Comparison of ENCODE assay signal across 13 cellular contexts in genomic region chr7:24939406-24939805, GRCh38.
"Had no signal": no experiment of that assay in that cellular context is flagged by ENCODE, and none has a peak within 500 bp of the region (broad histone marks: within the 10 kb centered on the region; RNA-seq: fewer than 3 reads in every experiment).

No MANE protein-coding gene starts in this region.

- H3K4me3 ChIP-seq: heart left ventricle, psoas muscle, right lobe of liver, smooth muscle cell had no signal

- H3K27ac ChIP-seq: brain microvascular endothelial cell, psoas muscle, right lobe of liver had no signal

- H3K9me3 ChIP-seq: heart left ventricle, psoas muscle, right lobe of liver had no signal

- ATAC-seq: activated T-helper 17 cell treated with anti-CD3 and anti-CD28 coated beads, Interleukin-2, amount 50 U/mL, for 72 hours; effector memory CD8-positive, alpha-beta T cell; heart left ventricle; psoas muscle; right lobe of liver had no signal

- H3K27me3 ChIP-seq: brain microvascular endothelial cell, heart left ventricle, right lobe of liver had no signal

- H3K9me3 Mint-ChIP-seq: central memory CD8-positive, alpha-beta T cell; effector memory CD8-positive, alpha-beta T cell had no signal

- H3K27ac Mint-ChIP-seq: effector memory CD8-positive, alpha-beta T cell; stimulated activated naive CD8-positive, alpha-beta T cell treated with anti-CD3 and anti-CD28 coated beads, Interleukin-15, Interleukin-2, amounts not matched to agents 100 ng/mL and 50 ng/mL, for 24 hours; type B pancreatic cell had no signal

- H3K27me3 Mint-ChIP-seq: activated T-helper 17 cell treated with anti-CD3 and anti-CD28 coated beads, Interleukin-2, amount 50 U/mL, for 72 hours; central memory CD8-positive, alpha-beta T cell; effector memory CD8-positive, alpha-beta T cell; stimulated activated naive CD8-positive, alpha-beta T cell treated with anti-CD3 and anti-CD28 coated beads, Interleukin-15, Interleukin-2, amounts not matched to agents 100 ng/mL and 50 ng/mL, for 24 hours; type B pancreatic cell had no signal

- H3K4me3 Mint-ChIP-seq: activated T-helper 17 cell treated with anti-CD3 and anti-CD28 coated beads, Interleukin-2, amount 50 U/mL, for 72 hours; central memory CD8-positive, alpha-beta T cell; effector memory CD8-positive, alpha-beta T cell; stimulated activated naive CD8-positive, alpha-beta T cell treated with anti-CD3 and anti-CD28 coated beads, Interleukin-15, Interleukin-2, amounts not matched to agents 100 ng/mL and 50 ng/mL, for 24 hours; type B pancreatic cell had no signal

- DNase-seq: activated CD4-positive, CD25-positive, alpha-beta regulatory T cell treated with anti-CD3 and anti-CD28 coated beads, Interleukin-2, amount 50 U/mL, for 72 hours; activated naive CD4-positive, alpha-beta T cell treated with Interleukin-2 at 50 U/mL for 16 hours; anterior cingulate cortex; brain microvascular endothelial cell; effector memory CD8-positive, alpha-beta T cell; heart left ventricle; psoas muscle; right lobe of liver had no signal

- H3K36me3 Mint-ChIP-seq: type B pancreatic cell had no signal

- H3K4me2 ChIP-seq: smooth muscle cell had no signal

- H3K4me1 ChIP-seq: right lobe of liver had no signal

- H3K36me3 ChIP-seq: brain microvascular endothelial cell, heart left ventricle, right lobe of liver had no signal
